Comparison of ENCODE assay signal across 13 cellular contexts in genomic region chr2:236745420-236746210, GRCh38.
DNase-seq lines count a peak whose midpoint lies in the region; ATAC-seq and TF ChIP-seq lines count a peak whose summit lies in the region.
"Had no signal": no experiment of that assay in that cellular context is flagged by ENCODE, and none has a peak within 500 bp of the region (broad histone marks: within the 10 kb centered on the region; RNA-seq: fewer than 3 reads in every experiment).

No MANE protein-coding gene starts in this region.

- peak overlapping the region; percentile 34 for H3K4me2 ChIP-seq in hepatocyte

- H4K20me1 ChIP-seq in hepatocyte (ENCODE audit: insufficient read depth, poor library complexity, severe bottlenecking), result no peaks in the 10 kb centered on the region

- CTCF ChIA-PET in WTC11 (lab: Charles Lee), result interaction anchor here (0.7 to 1.4 kb wide), 3 partner anchors 176 to 314 kb away, joined by 3 to 4 read pairs (median 3); partner anchors contain the start of gene ACKR3

- no peak overlapping the region for H2AFZ ChIP-seq in hepatocyte

- TF ChIP-seq CTCF in WTC11 (IDR thresholded peaks at IDR 0.05), result no peak
- TF ChIP-seq CTCF in hepatocyte (IDR thresholded peaks at IDR 0.05; ENCODE audit: poor library complexity), result no peak
- no peak for TF ChIP-seq CTCF in type B pancreatic cell (conservative IDR thresholded peaks at IDR 0.05)

- ATAC-seq in WTC11, result 0 out of 2 replicates have a peak, but pooled peaks have one; percentile 47
- ATAC-seq in HG03439 (IDR thresholded peaks at IDR 0.05; ENCODE audit: unreplicated experiment), result no peak
- ATAC-seq: naive thymus-derived CD4-positive, alpha-beta T cell had no signal

- H3K4me1 Mint-ChIP-seq in WTC11 (peaks cover 24% of the 10 kb centered on the region), type B pancreatic cell (ENCODE audit: unreplicated experiment) (peaks cover 66% of the 10 kb centered on the region)
- H3K4me1 Mint-ChIP-seq: naive thymus-derived CD4-positive, alpha-beta T cell had no signal

- peak overlapping the region; percentile 75 for H3K27ac ChIP-seq in hepatocyte

- H3K4me3 Mint-ChIP-seq in WTC11 (no peak overlapping the region), type B pancreatic cell (peak overlapping the region; percentile 18)
- H3K4me3 Mint-ChIP-seq: naive thymus-derived CD4-positive, alpha-beta T cell; T-helper 2 cell treated with Interferon-gamma antibody and Interleukin-4, amounts not matched to agents 5 μg/mL and 100 μg/mL, for 36 hours had no signal

- no peaks in the 10 kb centered on the region for H3K79me2 ChIP-seq in hepatocyte

- H3K9me3 Mint-ChIP-seq in WTC11, result no peaks in the 10 kb centered on the region
- H3K9me3 Mint-ChIP-seq in type B pancreatic cell, result no peaks in the 10 kb centered on the region
- H3K9me3 Mint-ChIP-seq: naive thymus-derived CD4-positive, alpha-beta T cell; T-helper 2 cell treated with Interferon-gamma antibody and Interleukin-4, amounts not matched to agents 5 μg/mL and 100 μg/mL, for 36 hours had no signal

- H3K9me2 ChIP-seq in hepatocyte (replicated peaks; ENCODE audit: insufficient read depth), result no peaks in the 10 kb centered on the region

- WGBS in hepatocyte (ENCODE audit: low lambda C conversion rate, missing lambda C conversion rate), result 32% methylated on average over 5 of the region's 5 CpGs

- H3K36me3 Mint-ChIP-seq in WTC11 (no peaks in the 10 kb centered on the region), type B pancreatic cell (no peaks in the 10 kb centered on the region)
- H3K36me3 Mint-ChIP-seq: naive thymus-derived CD4-positive, alpha-beta T cell had no signal

- H3K27me3 Mint-ChIP-seq in WTC11 (ENCODE audit: low read depth) (no peaks in the 10 kb centered on the region; the same call in 1 of the 2 replicates), type B pancreatic cell (peaks cover 4% of the 10 kb centered on the region)

- no peaks in the 10 kb centered on the region for H3K9me3 ChIP-seq in hepatocyte (ENCODE audit: low read depth)
- H3K9me3 ChIP-seq: BE2C had no signal

- H3K27ac Mint-ChIP-seq in WTC11 (no peak overlapping the region), type B pancreatic cell (peak overlapping the region; percentile 17)
- H3K27ac Mint-ChIP-seq: T-helper 2 cell treated with Interferon-gamma antibody and Interleukin-4, amounts not matched to agents 5 μg/mL and 100 μg/mL, for 36 hours had no signal

- POLR2A ChIA-PET in WTC11 (lab: Charles Lee), result no interaction called here

- H3K27me3 ChIP-seq in hepatocyte, result no peaks in the 10 kb centered on the region
- H3K27me3 ChIP-seq: BE2C had no signal

- H3K36me3 ChIP-seq in hepatocyte (replicated peaks; ENCODE audit: insufficient read depth, low read depth), result no peaks in the 10 kb centered on the region
- H3K36me3 ChIP-seq: BE2C had no signal

- peaks cover 53% of the 10 kb centered on the region for H3K4me1 ChIP-seq in hepatocyte (ENCODE audit: insufficient read depth)
- H3K4me1 ChIP-seq: BE2C had no signal

- no peak overlapping the region for H3K4me3 ChIP-seq in hepatocyte

- DNase-seq in NCI-H345 (lab: John Stamatoyannopoulos, UW) (peak; percentile 14), NCI-H345 treated with DMSO at 0.1 percent for 48 hours (lab: John Stamatoyannopoulos, UW; ENCODE audit: unreplicated experiment) (no peak), WTC11 (ENCODE audit: low spot score) (no peak), hepatocyte (ENCODE audit: low spot score) (peak; percentile 78), type B pancreatic cell (ENCODE audit: extremely low spot score, unreplicated experiment) (no peak), foreskin melanocyte (no peak), NCI-H1105 treated with DMSO at 0.1 percent for 48 hours (lab: John Stamatoyannopoulos, UW) (no peak)
- DNase-seq: activated gamma-delta T cell treated with Interleukin-2 at 50 U/mL for 16 hours; BE2C; naive thymus-derived CD4-positive, alpha-beta T cell; NCI-H1417 treated with DMSO at 0.1 percent for 48 hours had no signal

TF ChIP-seq in WTC11, 78 proteins besides CTCF, POLR2A, EP300 and RAD21:
- TF ChIP-seq, protein P1, sequence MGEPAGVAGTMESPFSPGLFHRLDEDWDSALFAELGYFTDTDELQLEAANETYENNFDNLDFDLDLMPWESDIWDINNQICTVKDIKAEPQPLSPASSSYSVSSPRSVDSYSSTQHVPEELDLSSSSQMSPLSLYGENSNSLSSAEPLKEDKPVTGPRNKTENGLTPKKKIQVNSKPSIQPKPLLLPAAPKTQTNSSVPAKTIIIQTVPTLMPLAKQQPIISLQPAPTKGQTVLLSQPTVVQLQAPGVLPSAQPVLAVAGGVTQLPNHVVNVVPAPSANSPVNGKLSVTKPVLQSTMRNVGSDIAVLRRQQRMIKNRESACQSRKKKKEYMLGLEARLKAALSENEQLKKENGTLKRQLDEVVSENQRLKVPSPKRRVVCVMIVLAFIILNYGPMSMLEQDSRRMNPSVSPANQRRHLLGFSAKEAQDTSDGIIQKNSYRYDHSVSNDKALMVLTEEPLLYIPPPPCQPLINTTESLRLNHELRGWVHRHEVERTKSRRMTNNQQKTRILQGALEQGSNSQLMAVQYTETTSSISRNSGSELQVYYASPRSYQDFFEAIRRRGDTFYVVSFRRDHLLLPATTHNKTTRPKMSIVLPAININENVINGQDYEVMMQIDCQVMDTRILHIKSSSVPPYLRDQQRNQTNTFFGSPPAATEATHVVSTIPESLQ (CRISPR knock-in tag; IDR thresholded peaks at IDR 0.05), result no peak
- TF ChIP-seq GABPB1 (CRISPR knock-in tag; IDR thresholded peaks at IDR 0.05) (no peak), ELF4 (CRISPR knock-in tag; IDR thresholded peaks at IDR 0.05; ENCODE audit: low read depth) (no peak), FOXJ3 (CRISPR knock-in tag; IDR thresholded peaks at IDR 0.05; ENCODE audit: borderline replicate concordance) (no peak), E2F5 (CRISPR knock-in tag; IDR thresholded peaks at IDR 0.05) (no peak), CBFB (CRISPR knock-in tag; IDR thresholded peaks at IDR 0.05; ENCODE audit: low read depth) (no peak), MYBL2 (CRISPR knock-in tag; IDR thresholded peaks at IDR 0.05) (no peak), HMGA2 (CRISPR knock-in tag; IDR thresholded peaks at IDR 0.05) (no peak)
- TF ChIP-seq, protein P2, sequence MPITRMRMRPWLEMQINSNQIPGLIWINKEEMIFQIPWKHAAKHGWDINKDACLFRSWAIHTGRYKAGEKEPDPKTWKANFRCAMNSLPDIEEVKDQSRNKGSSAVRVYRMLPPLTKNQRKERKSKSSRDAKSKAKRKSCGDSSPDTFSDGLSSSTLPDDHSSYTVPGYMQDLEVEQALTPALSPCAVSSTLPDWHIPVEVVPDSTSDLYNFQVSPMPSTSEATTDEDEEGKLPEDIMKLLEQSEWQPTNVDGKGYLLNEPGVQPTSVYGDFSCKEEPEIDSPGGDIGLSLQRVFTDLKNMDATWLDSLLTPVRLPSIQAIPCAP (CRISPR knock-in tag; IDR thresholded peaks at IDR 0.05), result no peak
TF ChIP-seq in WTC11: peak in this region for 0.

Comparison
In these comparisons a context has a peak if more than half of its experiments do, and no peak if none do; other contexts are left out.
1. DNase-seq: peak in NCI-H345 (single experiment) and hepatocyte (single experiment); none in NCI-H345 treated with DMSO at 0.1 percent for 48 hours (single experiment), WTC11 (single experiment), type B pancreatic cell (single experiment), foreskin melanocyte (single experiment) and NCI-H1105 treated with DMSO at 0.1 percent for 48 hours (single experiment).